1 cellular context compared by ENCODE assay signal in genomic region chr12:30795660-30796507, GRCh38.
TF ChIP-seq lines count a peak whose summit lies in the region.

No MANE protein-coding gene starts in this region.

TF ChIP-seq in K562, 482 proteins besides CTCF, POLR2A, EP300 and RAD21 (continued from another document):
- TF ChIP-seq THAP12 (CRISPR knock-in tag; IDR thresholded peaks at IDR 0.05): no peak
- TF ChIP-seq COPS2 (conservative IDR thresholded peaks at IDR 0.05): no peak
- TF ChIP-seq PHF20 (IDR thresholded peaks at IDR 0.05; ENCODE audit: partially characterized antibody): no peak
- TF ChIP-seq KDM1A (IDR thresholded peaks at IDR 0.05): 0 out of 4 replicates have a peak, but pooled peaks of 1 of the 2 experiments have one; percentile 31
- TF ChIP-seq ZBTB5 (IDR thresholded peaks at IDR 0.05): no peak
- TF ChIP-seq IFI16 (CRISPR knock-in tag; IDR thresholded peaks at IDR 0.05): no peak
- TF ChIP-seq EGR1 (conservative IDR thresholded peaks at IDR 0.05): peak; percentile 91
- 0 out of 2 replicates have a peak, but pooled peaks have one; percentile 18 for TF ChIP-seq CREB1 (IDR thresholded peaks at IDR 0.05)
- no peak for TF ChIP-seq CREB1 (CRISPR knock-in tag; IDR thresholded peaks at IDR 0.05)
- TF ChIP-seq E2F6 (IDR thresholded peaks at IDR 0.05; ENCODE audit: borderline replicate concordance in 1 of 2, extremely low read depth in 1 of 2, insufficient read depth in 1 of 2, insufficient read length in 1 of 2, low read depth in 1 of 2, low read length in 1 of 2, poor library complexity in 1 of 2, severe bottlenecking in 1 of 2): peak in 1 of 2 experiments; percentile 8
- TF ChIP-seq TSC22D4 (tag; IDR thresholded peaks at IDR 0.05): no peak
- TF ChIP-seq RBFOX2 (IDR thresholded peaks at IDR 0.05; ENCODE audit: low read depth, low read length): peak; percentile 48; the same call in 1 of the 2 replicates
- peak; percentile 14 for TF ChIP-seq PCBP1 (IDR thresholded peaks at IDR 0.05; ENCODE audit: low read depth, low read length, poor library complexity, severe bottlenecking)
- no peak for TF ChIP-seq XRCC4 (IDR thresholded peaks at IDR 0.05; ENCODE audit: extremely low read depth, insufficient read depth, insufficient read length)
- no peak for TF ChIP-seq TRIM28 (IDR thresholded peaks at IDR 0.05)
- no peak for TF ChIP-seq ZFPM2 (CRISPR knock-in tag; IDR thresholded peaks at IDR 0.05)
- no peak for TF ChIP-seq ZNF449 (CRISPR knock-in tag; IDR thresholded peaks at IDR 0.05)
- peak; percentile 46; the same call in 1 of the 2 replicates for TF ChIP-seq POLR2G (IDR thresholded peaks at IDR 0.05; ENCODE audit: low read depth, low read length)
- TF ChIP-seq ADNP (tag; IDR thresholded peaks at IDR 0.05): no peak
- no peak for TF ChIP-seq NR2C2 (CRISPR knock-in tag; IDR thresholded peaks at IDR 0.05)
- TF ChIP-seq NR2C2 (tag; IDR thresholded peaks at IDR 0.05): no peak
- no peak for TF ChIP-seq PRPF4 (IDR thresholded peaks at IDR 0.05; ENCODE audit: insufficient read depth, low read depth, low read length, poor library complexity, severe bottlenecking)
- no peak for TF ChIP-seq ARHGAP35 (IDR thresholded peaks at IDR 0.05; ENCODE audit: partially characterized antibody)
- peak in 1 of 3 experiments; percentile 13 for TF ChIP-seq YY1 (IDR thresholded peaks at IDR 0.05; ENCODE audit: borderline replicate concordance in 1 of 3, control insufficient read depth in 1 of 3, extremely low read depth in 1 of 3, insufficient read depth in 3 of 3, insufficient read length in 1 of 3, insufficient replicate concordance in 2 of 3, low read depth in 1 of 3, low read length in 2 of 3)
- no peak for TF ChIP-seq ZFP30 (CRISPR knock-in tag; IDR thresholded peaks at IDR 0.05; ENCODE audit: borderline replicate concordance)
- TF ChIP-seq CREM (IDR thresholded peaks at IDR 0.05; ENCODE audit: low read depth): no peak
- 0 out of 4 replicates have a peak, but pooled peaks of 1 of the 2 experiments have one; percentile 23 for TF ChIP-seq UBTF (IDR thresholded peaks at IDR 0.05; ENCODE audit: borderline replicate concordance in 1 of 2, low read depth in 2 of 2, low read length in 2 of 2)
- no peak for TF ChIP-seq STAT5A (IDR thresholded peaks at IDR 0.05; ENCODE audit: borderline replicate concordance, low read length)
- TF ChIP-seq SNIP1 (IDR thresholded peaks at IDR 0.05; ENCODE audit: low read depth): no peak
